1 cellular context compared by ENCODE assay signal in genomic region chr11:15113381-15113780, GRCh38.
A peak's percentile ranks its signal among the peaks of the same experiment; 100 is the strongest.
TF ChIP-seq lines count a peak whose summit lies in the region.

No MANE protein-coding gene starts in this region.

TF ChIP-seq in GM12878, 131 proteins besides CTCF, POLR2A, EP300 and RAD21 (continued from another document):
- TF ChIP-seq MLLT1 (IDR thresholded peaks at IDR 0.05) (peak; percentile 90), CREM (IDR thresholded peaks at IDR 0.05; ENCODE audit: low read depth) (peak; percentile 18; the same call in 1 of the 2 replicates), SPI1 (IDR thresholded peaks at IDR 0.05; ENCODE audit: borderline replicate concordance, insufficient read depth, low read depth, low read length) (peak; percentile 81), JUND (IDR thresholded peaks at IDR 0.05; ENCODE audit: low read depth, low read length) (no peak), CBFB (IDR thresholded peaks at IDR 0.05; ENCODE audit: low read depth) (peak; percentile 57; the same call in 1 of the 2 replicates), DPF2 (IDR thresholded peaks at IDR 0.05) (0 out of 2 replicates have a peak, but pooled peaks have one; percentile 20), IKZF1 (conservative IDR thresholded peaks at IDR 0.05) (peak; percentile 77), USF1 (IDR thresholded peaks at IDR 0.05; ENCODE audit: borderline replicate concordance, extremely low read length, insufficient read depth, low read depth, low read length) (no peak), IRF4 (IDR thresholded peaks at IDR 0.05; ENCODE audit: low read depth, low read length) (no peak), RELB (IDR thresholded peaks at IDR 0.05; ENCODE audit: low read depth) (0 out of 2 replicates have a peak, but pooled peaks have one; percentile 17), BHLHE40 (IDR thresholded peaks at IDR 0.05; ENCODE audit: borderline replicate concordance in 1 of 2, low read depth in 2 of 2, low read length in 1 of 2) (peak in 1 of 2 experiments; percentile 18; a peak in 1 of 4 replicates), EED (IDR thresholded peaks at IDR 0.05; ENCODE audit: low read depth) (peak; percentile 60; the same call in 1 of the 2 replicates), BRCA1 (IDR thresholded peaks at IDR 0.05; ENCODE audit: low read depth, low read length) (no peak), IKZF2 (IDR thresholded peaks at IDR 0.05) (peak; percentile 74 to 83), BCL11A (IDR thresholded peaks at IDR 0.05; ENCODE audit: low read depth, low read length) (0 out of 2 replicates have a peak, but pooled peaks have one; percentile 43), MEF2B (IDR thresholded peaks at IDR 0.05; ENCODE audit: partially characterized antibody, poor library complexity, severe bottlenecking) (peak; percentile 41), PAX5 (IDR thresholded peaks at IDR 0.05; ENCODE audit: borderline replicate concordance, low read depth, low read length) (peak; percentile 94), SKIL (IDR thresholded peaks at IDR 0.05; ENCODE audit: low read depth, poor library complexity, severe bottlenecking) (peak; percentile 87), SP1 (IDR thresholded peaks at IDR 0.05; ENCODE audit: low read depth, low read length) (peak; percentile 8), TCF3 (IDR thresholded peaks at IDR 0.05; ENCODE audit: borderline replicate concordance, insufficient read depth, low read depth, low read length) (0 out of 2 replicates have a peak, but pooled peaks have one; percentile 29)
